7 cellular contexts compared by ENCODE assay signal in the genomic region with DNA sequence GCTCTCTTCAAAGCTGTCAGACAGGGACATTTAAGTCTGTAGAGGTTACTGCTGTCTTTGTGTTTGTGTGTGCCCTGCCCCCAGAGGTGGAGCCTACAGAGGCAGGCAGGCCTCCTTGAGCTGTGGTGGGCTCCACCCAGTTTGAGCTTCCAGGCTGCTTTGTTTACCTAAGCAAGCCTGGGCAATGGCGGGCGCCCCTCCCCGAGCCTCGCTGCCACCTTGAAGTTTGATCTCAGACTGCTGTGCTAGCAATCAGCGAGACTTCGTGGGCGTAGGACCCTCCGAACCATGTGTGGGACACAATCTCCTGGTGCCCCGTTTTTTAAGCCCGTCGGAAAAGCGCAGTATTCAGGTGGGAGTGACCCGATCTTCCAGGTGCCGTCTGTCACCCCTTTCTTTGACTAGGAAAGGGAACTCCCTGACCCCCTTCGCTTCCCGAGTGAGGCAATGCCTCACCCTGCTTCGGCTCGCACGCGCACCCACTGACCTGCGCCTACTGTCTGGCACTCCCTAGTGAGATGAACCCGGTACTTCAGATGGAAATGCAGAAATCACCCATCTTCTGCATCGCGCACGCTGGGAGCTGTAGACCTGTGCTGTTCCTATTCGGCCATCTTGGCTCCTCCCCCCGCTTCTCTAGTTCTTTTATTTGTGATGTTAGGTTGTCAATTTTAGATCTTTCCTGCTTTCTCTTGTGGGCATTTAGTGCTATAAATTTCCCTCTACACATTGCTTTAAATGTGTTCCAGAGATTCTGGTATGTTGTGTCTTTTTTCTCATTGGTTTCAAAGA. TPM values are rescaled to one million over a fixed set of nuclear protein-coding genes. Genes with fewer than 3 reads are reported as not detected.
DNase-seq lines count a peak whose midpoint lies in the region; TF ChIP-seq lines count a peak whose summit lies in the region.
"Not testable (repeated sequence)": the region's sequence is repeated elsewhere in the genome, so short reads cannot be mapped to it uniquely, and the experiment has no call there.

No MANE protein-coding gene starts in this region.

- H2AFZ ChIP-seq in SK-N-SH (ENCODE audit: low read depth): peak overlapping the region; percentile 65

- not testable (repeated sequence) for H3K27ac Mint-ChIP-seq in endodermal cell

- WGBS in HUES64: 84% methylated on average over 25 of the region's 27 CpGs
- 17% methylated on average over 15 of the region's 27 CpGs for WGBS in SK-N-SH (ENCODE audit: low lambda C conversion rate)
- WGBS in endodermal cell (ENCODE audit: insufficient coverage in 1 of 2, insufficient read length in 1 of 2), 2 experiments: 93% methylated on average over 23 of the region's 27 CpGs; no CpG with 5 or more reads in 1 of the 2 experiments

- H3K27ac ChIP-seq in HUES64 (ENCODE audit: low read depth, low read length); endodermal cell (ENCODE audit: low read depth, low read length): not testable (repeated sequence)
- H3K27ac ChIP-seq in SK-N-SH (ENCODE audit: low read depth in 2 of 2, low read length in 1 of 2): peak overlapping the region in 1 of 2 experiments; percentile 16; a peak in 1 of 4 replicates

- peaks cover 83% of the 10 kb centered on the region for H3K9me3 Mint-ChIP-seq in endodermal cell

- not testable (repeated sequence) for H3K27me3 ChIP-seq in HUES64 (ENCODE audit: insufficient read depth, low read length); SK-N-SH (ENCODE audit: insufficient read depth); endodermal cell (ENCODE audit: control insufficient read depth, insufficient read depth, low read length, poor library complexity, severe bottlenecking)

- TF ChIP-seq RAD21 in SK-N-SH (IDR thresholded peaks at IDR 0.05; ENCODE audit: low read length): not testable (repeated sequence)

- H3K9me3 ChIP-seq in ES-I3 (ENCODE audit: control insufficient read depth, insufficient read depth, low read length); HUES64 (ENCODE audit: insufficient read depth, low read depth, low read length); SK-N-SH; endodermal cell (ENCODE audit: control insufficient read depth, low read length): not testable (repeated sequence)

- TF ChIP-seq EP300 in SK-N-SH (IDR thresholded peaks at IDR 0.05; ENCODE audit: borderline replicate concordance in 1 of 2, low read depth in 1 of 2, low read length in 1 of 2): not testable (repeated sequence)

- not testable (repeated sequence) for H3K4me1 ChIP-seq in ES-I3 (ENCODE audit: insufficient read depth, low read length); HUES64 (ENCODE audit: insufficient read depth, low read length); SK-N-SH (ENCODE audit: control insufficient read depth in 1 of 2, insufficient read depth in 2 of 2, low read depth in 1 of 2, low read length in 1 of 2); endodermal cell (ENCODE audit: control insufficient read depth, insufficient read depth, low read length)

- not testable (repeated sequence) for H4K20me1 ChIP-seq in SK-N-SH (ENCODE audit: insufficient read depth)

- POLR2A ChIA-PET in SK-N-SH (lab: Yijun Ruan, JAX): not testable (repeated sequence)

- DNase-seq in NCI-H1436 (lab: John Stamatoyannopoulos, UW) (peak; percentile 32), NCI-H510A treated with DMSO at 0.1 percent for 48 hours (lab: John Stamatoyannopoulos, UW) (peak; percentile 1), NCI-H774 (lab: John Stamatoyannopoulos, UW) (peak; percentile 0), endodermal cell (peak; percentile 50)
- DNase-seq in SK-N-SH: not testable (repeated sequence)

- not testable (repeated sequence) for H3K79me2 ChIP-seq in SK-N-SH (ENCODE audit: insufficient read depth)

- not testable (repeated sequence) for H3K36me3 Mint-ChIP-seq in endodermal cell (ENCODE audit: low read depth)

- H3F3A ChIP-seq in SK-N-SH (replicated peaks; ENCODE audit: insufficient read depth): not testable (repeated sequence)

- H3K4me1 Mint-ChIP-seq in endodermal cell: not testable (repeated sequence)

- not testable (repeated sequence) for H3K36me3 ChIP-seq in ES-I3 (ENCODE audit: insufficient read depth, low read length); HUES64 (ENCODE audit: insufficient read depth, low read length); SK-N-SH (replicated peaks in 1 of 2; ENCODE audit: control insufficient read depth in 1 of 2, insufficient read depth in 2 of 2, low read length in 1 of 2); endodermal cell (ENCODE audit: control insufficient read depth, insufficient read depth, low read length)

- H3K27me3 Mint-ChIP-seq in endodermal cell (ENCODE audit: insufficient read depth): not testable (repeated sequence)

- H3K4me3 ChIP-seq in HUES64 (ENCODE audit: low read length) (peak overlapping the region; percentile 23; the same call in 1 of the 2 replicates), SK-N-SH (ENCODE audit: low read depth in 2 of 2, low read length in 1 of 2) (peak overlapping the region; percentile 32 to 42; a peak in 3 of 4 replicates)
- not testable (repeated sequence) for H3K4me3 ChIP-seq in endodermal cell (ENCODE audit: low read length)

- CTCF ChIA-PET in SK-N-SH (lab: Yijun Ruan, JAX): not testable (repeated sequence)

- H3K4me3 Mint-ChIP-seq in endodermal cell: peak overlapping the region; percentile 65

- not testable (repeated sequence) for TF ChIP-seq CTCF in SK-N-SH (IDR thresholded peaks at IDR 0.05); endodermal cell (conservative IDR thresholded peaks at IDR 0.05)

- H3K4me2 ChIP-seq in SK-N-SH: peak overlapping the region; percentile 33; the same call in 1 of the 2 replicates

- not testable (repeated sequence) for H3K9me2 ChIP-seq in SK-N-SH

- H3K9ac ChIP-seq in ES-I3 (ENCODE audit: low read depth, low read length): peak overlapping the region; percentile 75
- not testable (repeated sequence) for H3K9ac ChIP-seq in HUES64 (ENCODE audit: low read depth, low read length); SK-N-SH; endodermal cell (ENCODE audit: extremely low read depth, low read length, poor library complexity, severe bottlenecking)

TF ChIP-seq in SK-N-SH, 30 proteins besides CTCF, POLR2A, EP300 and RAD21:
- TF ChIP-seq YY1 (IDR thresholded peaks at IDR 0.05; ENCODE audit: low read depth): peak; percentile 38; the same call in 1 of the 2 replicates

RNA-seq across cellular contexts. Expression of gene ABCB7, which starts 32.5 kb away (rescaled TPM):
- 18.9 TPM for polyA plus RNA-seq in HUES64 (2013, experiment 1 of 2)
- 24.5 TPM for polyA plus RNA-seq in HUES64 (2013, experiment 2 of 2)
- 19.3 and 20.4 TPM in 2 replicates for polyA plus RNA-seq in SK-N-SH (2012; rRNA removed)
- 14.4 and 14.7 TPM in 2 replicates for polyA plus RNA-seq in SK-N-SH (2012; cell fraction: cytosol; rRNA removed)
- polyA plus RNA-seq in SK-N-SH (2012; cell fraction: nucleus; rRNA removed): 38.1 and 49.9 TPM in 2 replicates
- total RNA-seq in endodermal cell: 10 to 100 TPM; 38.2 to 40.0 TPM
- 29.6 TPM for polyA plus RNA-seq in endodermal cell (2013, experiment 1 of 2)
- polyA plus RNA-seq in endodermal cell (2013, experiment 2 of 2): 26.0 TPM
